Comparison of ENCODE assay signal across 8 cellular contexts in the genomic region with DNA sequence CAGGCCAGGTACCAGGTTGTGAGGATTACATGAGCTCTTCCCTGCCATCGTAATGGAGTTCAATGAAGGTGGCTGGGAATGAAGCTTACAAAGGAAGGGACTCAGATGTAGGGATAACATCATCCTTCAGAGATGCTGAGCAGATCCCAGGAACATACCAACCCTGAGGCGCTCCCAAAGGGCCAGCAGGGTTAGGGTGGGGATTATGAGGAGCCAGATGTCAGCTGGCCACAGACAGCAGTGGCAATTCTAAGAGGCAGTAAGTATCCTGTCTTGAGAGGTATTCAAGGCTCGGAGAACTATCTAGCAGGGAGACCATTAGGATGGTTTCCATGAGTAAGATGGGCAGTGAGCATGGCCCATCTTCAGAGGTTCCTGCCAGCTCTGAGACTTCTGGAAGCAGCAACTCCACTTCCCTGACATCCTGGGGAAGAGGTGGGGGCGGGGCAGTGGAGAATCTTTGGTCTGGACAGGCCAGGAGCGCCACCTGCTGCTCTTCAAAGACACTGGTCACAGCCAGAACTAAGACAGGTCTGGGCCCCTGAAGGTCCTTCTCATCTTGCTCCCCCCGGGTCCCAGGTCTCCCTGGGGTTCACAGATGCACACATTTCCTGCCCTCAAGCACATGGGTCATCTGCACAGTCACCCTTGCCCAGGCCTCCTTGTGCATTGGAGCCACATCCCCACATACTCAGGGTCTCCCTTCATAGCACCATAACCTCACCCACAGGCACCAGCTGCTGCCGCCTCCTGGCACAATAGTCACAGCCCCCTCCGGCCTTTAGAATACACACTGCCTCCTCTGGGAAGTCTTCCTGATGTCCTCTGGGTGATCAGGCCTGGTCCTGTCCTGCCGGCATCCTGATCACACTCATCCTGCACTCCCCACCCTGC. TPM values are rescaled to one million over a fixed set of nuclear protein-coding genes. Genes with fewer than 3 reads are reported as not detected.
DNase-seq lines count a peak whose midpoint lies in the region; ATAC-seq, FAIRE-seq and TF ChIP-seq lines count a peak whose summit lies in the region.

No MANE protein-coding gene starts in this region.

- intact Hi-C loops in uterus (cut with DNase I; ENCODE audit: low total_unique reads), result loop anchor here (2.0 kb wide), 1 partner anchor 111 kb away; no protein-coding TSS in a partner anchor

- peaks cover 29% of the 10 kb centered on the region for H3K4me1 Mint-ChIP-seq in osteocyte (ENCODE audit: unreplicated experiment)

- H3K27me3 Mint-ChIP-seq in osteocyte (ENCODE audit: unreplicated experiment), result no peaks in the 10 kb centered on the region

- H3K9me3 ChIP-seq in uterus, result no peaks in the 10 kb centered on the region

- ATAC-seq in HG03439 (IDR thresholded peaks at IDR 0.05; ENCODE audit: unreplicated experiment), result no peak

- H3K27ac Mint-ChIP-seq in osteocyte (ENCODE audit: unreplicated experiment), result no peak overlapping the region

- no peaks in the 10 kb centered on the region for H3K36me3 ChIP-seq in uterus

- no peaks in the 10 kb centered on the region for H3K4me1 ChIP-seq in uterus

- H3K27me3 ChIP-seq in uterus, result no peaks in the 10 kb centered on the region

- no peak overlapping the region for H3K4me3 ChIP-seq in LNCaP clone FGC (ENCODE audit: low read depth, low read length)
- H3K4me3 ChIP-seq in uterus, result no peak overlapping the region

- no peak for FAIRE-seq in RCC 7860 (lab: Jason Lieb, UNC)

- TF ChIP-seq CTCF in LNCaP clone FGC (IDR thresholded peaks at IDR 0.05; ENCODE audit: control insufficient read depth, extremely low read depth, insufficient read depth), result peak; percentile 89
- peak; percentile 95 for TF ChIP-seq CTCF in osteocyte (IDR thresholded peaks at IDR 0.05)
- TF ChIP-seq CTCF in uterus (IDR thresholded peaks at IDR 0.05), result peak; percentile 88 to 98 (median 91)

- H3K36me3 Mint-ChIP-seq in osteocyte (ENCODE audit: unreplicated experiment), result no peaks in the 10 kb centered on the region

- H3K4me3 Mint-ChIP-seq in osteocyte (ENCODE audit: unreplicated experiment), result no peak overlapping the region

- H3K9me3 Mint-ChIP-seq in osteocyte (ENCODE audit: unreplicated experiment), result no peaks in the 10 kb centered on the region

- no peak for TF ChIP-seq POLR2A in uterus (IDR thresholded peaks at IDR 0.05)

- no peak overlapping the region for H3K27ac ChIP-seq in uterus

- peak; percentile 90 for DNase-seq in Daoy (ENCODE audit: low read depth)
- DNase-seq in LNCaP clone FGC (ENCODE audit: low read depth), result peak; percentile 45
- DNase-seq in RCC 7860 (ENCODE audit: low spot score), result peak; percentile 67
- peak; percentile 40 for DNase-seq in activated naive CD4-positive, alpha-beta T cell treated with anti-CD3 and anti-CD28 coated beads, Interleukin-2, amount 50 U/mL, for 16 hours
- peak; percentile 86 for DNase-seq in globus pallidus (ENCODE audit: low spot score)
- DNase-seq in osteocyte (ENCODE audit: extremely low spot score, unreplicated experiment), result peak; percentile 92
- peak; percentile 87 to 92 for DNase-seq in uterus

RNA-seq across cellular contexts. Expression of gene SDC3, which starts 2.8 kb away (rescaled TPM):
- 32.3 and 53.2 TPM in 2 replicates for total RNA-seq in Daoy (2014; rRNA removed; shearing (Covaris generic))
- total RNA-seq in osteocyte (54.4 and 63.4 TPM in 2 replicates), uterus (10 to 100 TPM; 12.4 to 38.3 (median 30.5) TPM)

Comparison
In these comparisons a context has a peak if more than half of its experiments do, and no peak if none do; other contexts are left out.
1. DNase-seq: peak in every context shown above with its lines; median percentile 92 in osteocyte; 90 in Daoy; 90 in uterus; 86 in globus pallidus; 67 in RCC 7860; 45 in LNCaP clone FGC; 40 in activated naive CD4-positive, alpha-beta T cell treated with anti-CD3 and anti-CD28 coated beads, Interleukin-2, amount 50 U/mL, for 16 hours.